23 cellular contexts compared by ENCODE assay signal in the genomic region with DNA sequence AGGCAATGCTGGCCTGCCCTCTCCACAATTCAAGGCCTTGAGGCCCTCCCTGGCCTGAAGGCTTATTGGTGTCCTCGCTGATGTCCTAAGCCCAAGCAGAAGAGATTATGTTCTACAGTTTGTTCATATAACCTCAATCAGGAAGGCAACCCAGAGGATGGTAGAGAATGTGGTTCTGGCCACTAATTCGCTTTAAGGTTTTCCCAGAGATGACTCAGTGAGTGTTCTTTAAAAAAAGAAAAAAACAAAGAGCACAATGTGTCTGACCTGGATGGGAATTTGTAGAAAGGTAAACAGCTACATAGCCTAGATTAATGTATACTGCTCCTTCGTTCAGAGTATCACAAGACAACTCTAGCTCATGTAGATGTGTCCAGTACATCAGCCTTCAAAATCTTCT.
"Had no signal": no experiment of that assay in that cellular context is flagged by ENCODE, and none has a peak within 500 bp of the region (broad histone marks: within the 10 kb centered on the region; RNA-seq: fewer than 3 reads in every experiment).

No MANE protein-coding gene starts in this region.

- H3K36me3 ChIP-seq: colonic mucosa had no signal

- H3K9me3 ChIP-seq: ascending aorta, breast epithelium, colonic mucosa, gastroesophageal sphincter, spleen, upper lobe of right lung had no signal

- H3K4me3 ChIP-seq: ascending aorta, breast epithelium, colonic mucosa, gastroesophageal sphincter, spleen, upper lobe of right lung had no signal

- H3K4me1 ChIP-seq: ascending aorta, breast epithelium, colonic mucosa, spleen, upper lobe of right lung had no signal

- H3K27ac ChIP-seq: ascending aorta, breast epithelium, colonic mucosa, gastroesophageal sphincter, spleen, WERI-Rb-1 had no signal

- H3K27me3 ChIP-seq: ascending aorta, breast epithelium, colonic mucosa, gastroesophageal sphincter, spleen, upper lobe of right lung had no signal

- DNase-seq: activated CD4-positive, alpha-beta T cell treated with anti-CD3 and anti-CD28 coated beads, Interleukin-2, amount 10 ng/mL, durations not matched to agents 7 days and 5 days; activated CD4-positive, CD25-positive, alpha-beta regulatory T cell treated with anti-CD3 and anti-CD28 coated beads, Interleukin-2, amount 50 U/mL, for 72 hours; activated CD8-positive, alpha-beta memory T cell treated with anti-CD3 and anti-CD28 coated beads, Interleukin-2, amount 10 ng/mL, durations not matched to agents 7 days and 5 days; activated CD8-positive, alpha-beta T cell treated with anti-CD3 and anti-CD28 coated beads for 36 hours; activated effector memory CD4-positive, alpha-beta T cell treated with anti-CD3 and anti-CD28 coated beads, Interleukin-2, amount 50 U/mL, for 16 hours; activated naive CD4-positive, alpha-beta T cell treated with anti-CD3 and anti-CD28 coated beads, Interleukin-2, amount 10 ng/mL, durations not matched to agents 7 days and 5 days; activated naive CD8-positive, alpha-beta T cell treated with anti-CD3 and anti-CD28 coated beads, Interleukin-2, amount 50 U/mL, for 24 hours; activated T-cell treated with anti-CD3 and anti-CD28 coated beads for 4 hours; colonic mucosa; head of caudate nucleus; hypothalamus; left ventricle myocardium superior; nephron progenitor cell; occipital lobe; spleen; stimulated activated CD4-positive, alpha-beta T cell treated with anti-CD3 and anti-CD28 coated beads, Interleukin-4, amount 100 ng/mL, for 1 hour; stimulated activated naive CD8-positive, alpha-beta T cell treated with anti-CD3 and anti-CD28 coated beads, Interleukin-15, Interleukin-2, amounts not matched to agents 100 U/mL and 50 U/mL, for 24 hours; upper lobe of right lung; WERI-Rb-1 had no signal

- ATAC-seq: activated CD8-positive, alpha-beta memory T cell treated with anti-CD3 and anti-CD28 coated beads, Interleukin-2, amount 10 ng/mL, durations not matched to agents 7 days and 5 days; activated CD8-positive, alpha-beta T cell treated with anti-CD3 and anti-CD28 coated beads for 36 hours; activated naive CD8-positive, alpha-beta T cell treated with anti-CD3 and anti-CD28 coated beads, Interleukin-2, amount 50 U/mL, for 24 hours; gastroesophageal sphincter; left ventricle myocardium superior; sciatic nerve; stimulated activated naive CD8-positive, alpha-beta T cell treated with anti-CD3 and anti-CD28 coated beads, Interleukin-15, Interleukin-2, amounts not matched to agents 100 U/mL and 50 U/mL, for 24 hours; upper lobe of right lung had no signal
